Comparison of ENCODE assay signal across 34 cellular contexts in the genomic region with DNA sequence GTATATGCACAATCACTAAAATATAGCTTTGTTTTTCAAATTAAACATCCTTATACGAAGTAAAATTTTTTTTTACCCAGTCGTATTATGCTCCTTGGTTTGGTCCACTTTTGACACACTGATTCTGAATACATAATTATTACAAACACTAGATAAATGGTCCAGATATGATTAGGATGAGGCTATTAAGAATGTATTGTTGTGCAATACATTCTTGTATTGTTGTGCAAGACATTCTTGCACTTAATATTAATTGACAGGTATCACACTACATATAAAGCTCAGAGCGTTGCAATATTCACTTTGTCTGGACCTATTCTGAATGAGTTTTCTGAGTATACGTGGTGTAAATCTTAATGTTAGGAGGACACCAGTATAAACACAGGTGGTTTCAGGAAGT.
"Had no signal": no experiment of that assay in that cellular context is flagged by ENCODE, and none has a peak within 500 bp of the region (broad histone marks: within the 10 kb centered on the region; RNA-seq: fewer than 3 reads in every experiment).

No MANE protein-coding gene starts in this region.

- H3K36me3 Mint-ChIP-seq: activated CD4-positive, alpha-beta memory T cell treated with anti-CD3 and anti-CD28 coated beads for 36 hours; activated naive CD4-positive, alpha-beta T cell treated with anti-CD3 and anti-CD28 coated beads, Interleukin-2, amount 10 ng/mL, durations not matched to agents 7 days and 5 days; activated naive CD4-positive, alpha-beta T cell treated with anti-CD3 and anti-CD28 coated beads, Interleukin-2, amount 50 U/mL, for 24 hours; activated naive CD8-positive, alpha-beta T cell; activated naive CD8-positive, alpha-beta T cell treated with anti-CD3 and anti-CD28 coated beads, Interleukin-2, amount 10 ng/mL, durations not matched to agents 7 days and 5 days had no signal

- ATAC-seq: activated CD8-positive, alpha-beta T cell treated with anti-CD3 and anti-CD28 coated beads for 36 hours; activated naive CD8-positive, alpha-beta T cell treated with anti-CD3 and anti-CD28 coated beads, Interleukin-2, amount 50 U/mL, for 24 hours; body of pancreas had no signal

- H3K4me3 ChIP-seq: ascending aorta, body of pancreas, breast epithelium had no signal

- H3K9me3 Mint-ChIP-seq: activated B cell treated with CpG ODN at 0.5 μM for 24 hours; activated CD4-positive, alpha-beta T cell treated with anti-CD3 and anti-CD28 coated beads, Interleukin-2, amount 10 ng/mL, durations not matched to agents 24 days and 14 days; activated CD8-positive, alpha-beta T cell treated with anti-CD3 and anti-CD28 coated beads for 36 hours; activated naive CD4-positive, alpha-beta T cell treated with anti-CD3 and anti-CD28 coated beads, Interleukin-2, amount 10 ng/mL, durations not matched to agents 7 days and 5 days; activated naive CD4-positive, alpha-beta T cell treated with anti-CD3 and anti-CD28 coated beads, Interleukin-2, amount 50 U/mL, for 24 hours; activated naive CD8-positive, alpha-beta T cell treated with anti-CD3 and anti-CD28 coated beads, Interleukin-2, amount 10 ng/mL, durations not matched to agents 7 days and 5 days; activated T-cell treated with anti-CD3 and anti-CD28 coated beads, Interleukin-2, amount 50 U/mL, for 24 hours; T-helper 1 cell treated with Interleukin-12 subunit alpha and Interleukin-12 subunit beta and Interleukin-4 antibody, amounts not matched to agents 30 μg/mL and 1 μg/mL, for 36 hours; T-helper 2 cell treated with Interferon-gamma antibody and Interleukin-4, amounts not matched to agents 5 μg/mL and 100 μg/mL, for 36 hours had no signal

- H3K27ac ChIP-seq: ascending aorta, body of pancreas, brain microvascular endothelial cell, breast epithelium, VCaP had no signal

- H3K4me1 ChIP-seq: ascending aorta, body of pancreas, breast epithelium had no signal

- H3K27ac Mint-ChIP-seq: activated B cell treated with CpG ODN at 0.5 μM for 24 hours; activated CD4-positive, alpha-beta memory T cell treated with anti-CD3 and anti-CD28 coated beads for 36 hours; activated CD4-positive, alpha-beta T cell treated with anti-CD3 and anti-CD28 coated beads, Interleukin-2, amount 10 ng/mL, durations not matched to agents 24 days and 14 days; activated CD8-positive, alpha-beta T cell treated with anti-CD3 and anti-CD28 coated beads for 36 hours; activated naive CD4-positive, alpha-beta T cell treated with anti-CD3 and anti-CD28 coated beads, Interleukin-2, amount 10 ng/mL, durations not matched to agents 7 days and 5 days; activated naive CD4-positive, alpha-beta T cell treated with anti-CD3 and anti-CD28 coated beads, Interleukin-2, amount 50 U/mL, for 24 hours; activated naive CD8-positive, alpha-beta T cell; activated naive CD8-positive, alpha-beta T cell treated with anti-CD3 and anti-CD28 coated beads, Interleukin-2, amount 10 ng/mL, durations not matched to agents 7 days and 5 days; activated naive CD8-positive, alpha-beta T cell treated with anti-CD3 and anti-CD28 coated beads, Interleukin-2, amount 50 U/mL, for 24 hours; activated T-cell treated with anti-CD3 and anti-CD28 coated beads, Interleukin-2, amount 50 U/mL, for 24 hours; activated T-helper 2 cell treated with anti-CD3 and anti-CD28 coated beads, Interferon-gamma antibody, Interleukin-2, Interleukin-4, amounts not matched to agents 10 μg/mL and 5 μg/mL and 100 μg/mL, durations not matched to agents 14 hours and 24 hours and 36 hours; T-helper 1 cell treated with Interleukin-12 subunit alpha and Interleukin-12 subunit beta and Interleukin-4 antibody, amounts not matched to agents 30 μg/mL and 1 μg/mL, for 36 hours; T-helper 2 cell treated with Interferon-gamma antibody and Interleukin-4, amounts not matched to agents 5 μg/mL and 100 μg/mL, for 36 hours had no signal

- H3K9me3 ChIP-seq: ascending aorta, body of pancreas, breast epithelium had no signal

- DNase-seq: activated B cell treated with CpG ODN at 0.5 μM for 24 hours; activated CD4-positive, alpha-beta memory T cell treated with anti-CD3 and anti-CD28 coated beads for 36 hours; activated CD4-positive, alpha-beta T cell treated with anti-CD3 and anti-CD28 coated beads for 4 hours; activated CD4-positive, alpha-beta T cell treated with anti-CD3 and anti-CD28 coated beads, Interleukin-2, amount 10 ng/mL, durations not matched to agents 24 days and 14 days; activated CD4-positive, alpha-beta T cell treated with anti-CD3 and anti-CD28 coated beads, Interleukin-2, amount 50 U/mL, for 1 hour; activated CD4-positive, alpha-beta T cell treated with anti-CD3 and anti-CD28 coated beads, Interleukin-2, amount 50 U/mL, for 4 hours; activated CD4-positive, CD25-positive, alpha-beta regulatory T cell treated with anti-CD3 and anti-CD28 coated beads, Interleukin-2, amount 50 U/mL, for 72 hours; activated CD8-positive, alpha-beta memory T cell treated with anti-CD3 and anti-CD28 coated beads, Interleukin-2, amount 50 U/mL, for 48 hours; activated CD8-positive, alpha-beta T cell treated with anti-CD3 and anti-CD28 coated beads for 36 hours; activated effector memory CD4-positive, alpha-beta T cell treated with Interleukin-2 at 50 U/mL for 16 hours; activated gamma-delta T cell; activated naive CD4-positive, alpha-beta T cell treated with anti-CD3 and anti-CD28 coated beads, Interleukin-2, amount 10 ng/mL, durations not matched to agents 7 days and 5 days; activated naive CD4-positive, alpha-beta T cell treated with Interleukin-2 at 50 U/mL for 16 hours; activated naive CD8-positive, alpha-beta T cell treated with anti-CD3 and anti-CD28 coated beads, Interleukin-2, amount 10 ng/mL, durations not matched to agents 7 days and 5 days; activated naive CD8-positive, alpha-beta T cell treated with anti-CD3 and anti-CD28 coated beads, Interleukin-2, amount 50 U/mL, for 24 hours; activated T-cell treated with anti-CD3 and anti-CD28 coated beads, Interleukin-2, amount 50 U/mL, for 24 hours; activated T-cell treated with anti-CD3 and anti-CD28 coated beads, Interleukin-2, amount 50 U/mL, for 48 hours; amygdala; anterior cingulate cortex; body of pancreas; brain microvascular endothelial cell; central memory CD4-positive, alpha-beta T cell; T-helper 1 cell; T-helper 2 cell; T-helper 9 cell had no signal

- FAIRE-seq: TTC549 had no signal

- H3K4me3 Mint-ChIP-seq: activated B cell treated with CpG ODN at 0.5 μM for 24 hours; activated CD4-positive, alpha-beta memory T cell treated with anti-CD3 and anti-CD28 coated beads for 36 hours; activated CD4-positive, alpha-beta T cell treated with anti-CD3 and anti-CD28 coated beads, Interleukin-2, amount 10 ng/mL, durations not matched to agents 24 days and 14 days; activated CD8-positive, alpha-beta T cell treated with anti-CD3 and anti-CD28 coated beads for 36 hours; activated naive CD4-positive, alpha-beta T cell treated with anti-CD3 and anti-CD28 coated beads, Interleukin-2, amount 10 ng/mL, durations not matched to agents 7 days and 5 days; activated naive CD4-positive, alpha-beta T cell treated with anti-CD3 and anti-CD28 coated beads, Interleukin-2, amount 50 U/mL, for 24 hours; activated naive CD8-positive, alpha-beta T cell; activated naive CD8-positive, alpha-beta T cell treated with anti-CD3 and anti-CD28 coated beads, Interleukin-2, amount 10 ng/mL, durations not matched to agents 7 days and 5 days; activated naive CD8-positive, alpha-beta T cell treated with anti-CD3 and anti-CD28 coated beads, Interleukin-2, amount 50 U/mL, for 24 hours; activated T-cell treated with anti-CD3 and anti-CD28 coated beads, Interleukin-2, amount 50 U/mL, for 24 hours; T-helper 1 cell treated with Interleukin-12 subunit alpha and Interleukin-12 subunit beta and Interleukin-4 antibody, amounts not matched to agents 30 μg/mL and 1 μg/mL, for 36 hours; T-helper 2 cell treated with Interferon-gamma antibody and Interleukin-4, amounts not matched to agents 5 μg/mL and 100 μg/mL, for 36 hours had no signal

- H3K4me1 Mint-ChIP-seq: activated B cell treated with CpG ODN at 0.5 μM for 24 hours; activated CD4-positive, alpha-beta T cell treated with anti-CD3 and anti-CD28 coated beads, Interleukin-2, amount 10 ng/mL, durations not matched to agents 24 days and 14 days; activated naive CD4-positive, alpha-beta T cell treated with anti-CD3 and anti-CD28 coated beads, Interleukin-2, amount 10 ng/mL, durations not matched to agents 7 days and 5 days; activated naive CD4-positive, alpha-beta T cell treated with anti-CD3 and anti-CD28 coated beads, Interleukin-2, amount 50 U/mL, for 24 hours; activated naive CD8-positive, alpha-beta T cell treated with anti-CD3 and anti-CD28 coated beads, Interleukin-2, amount 10 ng/mL, durations not matched to agents 7 days and 5 days; activated naive CD8-positive, alpha-beta T cell treated with anti-CD3 and anti-CD28 coated beads, Interleukin-2, amount 50 U/mL, for 24 hours had no signal

- H3K27me3 Mint-ChIP-seq: activated B cell treated with CpG ODN at 0.5 μM for 24 hours; activated CD4-positive, alpha-beta memory T cell treated with anti-CD3 and anti-CD28 coated beads for 36 hours; activated CD4-positive, alpha-beta T cell treated with anti-CD3 and anti-CD28 coated beads, Interleukin-2, amount 10 ng/mL, durations not matched to agents 24 days and 14 days; activated CD8-positive, alpha-beta T cell treated with anti-CD3 and anti-CD28 coated beads for 36 hours; activated naive CD4-positive, alpha-beta T cell treated with anti-CD3 and anti-CD28 coated beads, Interleukin-2, amount 10 ng/mL, durations not matched to agents 7 days and 5 days; activated naive CD4-positive, alpha-beta T cell treated with anti-CD3 and anti-CD28 coated beads, Interleukin-2, amount 50 U/mL, for 24 hours; activated naive CD8-positive, alpha-beta T cell; activated naive CD8-positive, alpha-beta T cell treated with anti-CD3 and anti-CD28 coated beads, Interleukin-2, amount 10 ng/mL, durations not matched to agents 7 days and 5 days; activated naive CD8-positive, alpha-beta T cell treated with anti-CD3 and anti-CD28 coated beads, Interleukin-2, amount 50 U/mL, for 24 hours had no signal

- H3K27me3 ChIP-seq: ascending aorta, body of pancreas, brain microvascular endothelial cell had no signal

- H3K36me3 ChIP-seq: ascending aorta, brain microvascular endothelial cell, breast epithelium had no signal
